Comparison of ENCODE assay signal across 8 cellular contexts in genomic region chr1:20732071-20732587, GRCh38. TPM values are rescaled to one million over a fixed set of nuclear protein-coding genes. Genes with fewer than 3 reads are reported as not detected.
A peak's percentile ranks its signal among the peaks of the same experiment; 100 is the strongest.
DNase-seq lines count a peak whose midpoint lies in the region; ATAC-seq, FAIRE-seq and TF ChIP-seq lines count a peak whose summit lies in the region.

No MANE protein-coding gene starts in this region.

- CTCF ChIA-PET in GM12878 (lab: Yijun Ruan, JAX): interaction anchor here (0.7 to 2.7 kb wide), 2 partner anchors 8 to 34 kb away, joined by 3 to 14 read pairs; no protein-coding TSS in a partner anchor

- H3K4me1 ChIP-seq in GM12878 (ENCODE audit: control insufficient read depth, insufficient read depth, low read length) (peaks cover 10% of the 10 kb centered on the region), iPS-18a (ENCODE audit: control insufficient read depth, low read depth, low read length) (peaks cover 19% of the 10 kb centered on the region), gastrocnemius medialis (peaks cover 8 to 15% of the 10 kb centered on the region in 2 donors)

- H2AFZ ChIP-seq in GM12878 (ENCODE audit: control insufficient read depth, low read depth, low read length): peak overlapping the region; percentile 9

- in situ Hi-C loops in GM12878 (cut with MboI): no loop called here
- in situ Hi-C loops in gastrocnemius medialis (cut with MboI; ENCODE audit: low sequenced_read_pairs in 4 of 4): no loop called here

- TF ChIP-seq POLR2A in GM12878 (IDR thresholded peaks at IDR 0.05; ENCODE audit: low read depth, low read length): no peak
- TF ChIP-seq POLR2A in gastrocnemius medialis (IDR thresholded peaks at IDR 0.05): no peak

- ATAC-seq in GM19463 (IDR thresholded peaks at IDR 0.05; ENCODE audit: unreplicated experiment) (peak; percentile 70), GM12878 (peak; percentile 83), gastrocnemius medialis (peak; percentile 33 to 47), HG03139 (IDR thresholded peaks at IDR 0.05; ENCODE audit: unreplicated experiment) (no peak)

- intact Hi-C loops in GM12878 (cut with micrococcal nuclease; ENCODE audit: unreplicated experiment): no loop called here
- intact Hi-C loops in gastrocnemius medialis (cut with DNase I; ENCODE audit: low total_unique reads): loop anchor here (1.0 to 5.0 kb wide), 3 partner anchors 35 to 210 kb away; partner anchors contain the start of gene HP1BP3

- SMC1A ChIA-PET in GM12878 (lab: Charles Lee; ENCODE audit: uncharacterized antibody, unreplicated experiment): no interaction called here

- no peak for TF ChIP-seq EP300 in GM12878 (IDR thresholded peaks at IDR 0.05; ENCODE audit: borderline replicate concordance in 1 of 2, control insufficient read depth in 1 of 2, low read depth in 2 of 2, low read length in 2 of 2)

- no peaks in the 10 kb centered on the region for H3K79me2 ChIP-seq in GM12878 (ENCODE audit: control insufficient read depth, insufficient read depth, low read length)

- peak overlapping the region; percentile 98 for H3K4me2 ChIP-seq in GM12878 (ENCODE audit: control insufficient read depth, insufficient read depth)

- H3K9ac ChIP-seq in GM12878 (ENCODE audit: control insufficient read depth, insufficient read depth, low read length) (peak overlapping the region; percentile 1; the same call in 1 of the 2 replicates), iPS-18a (ENCODE audit: low read length) (no peak overlapping the region)

- WGBS in GM12878 (ENCODE audit: insufficient coverage, insufficient replicate concordance, low lambda C conversion rate, missing lambda C conversion rate): 2% methylated on average over 27 of the region's 55 CpGs

- H3K9me3 ChIP-seq in GM12878 (replicated peaks; ENCODE audit: control insufficient read depth, insufficient read depth, low read length) (no peaks in the 10 kb centered on the region), iPS-18a (ENCODE audit: control insufficient read depth, low read depth, low read length) (no peaks in the 10 kb centered on the region), gastrocnemius medialis (no peaks in the 10 kb centered on the region)

- RAD21 ChIA-PET in GM12878 (lab: Charles Lee; ENCODE audit: unreplicated experiment): interaction anchor here (0.6 to 2.3 kb wide), 3 partner anchors 11 to 463 kb away, joined by 3 to 6 read pairs (median 3); no protein-coding TSS in a partner anchor

- H3K27me3 ChIP-seq in GM12878 (replicated peaks in 1 of 2; ENCODE audit: control insufficient read depth in 2 of 2, insufficient read depth in 2 of 2, low read length in 1 of 2) (peaks cover 8 to 9% of the 10 kb centered on the region in 2 experiments; a peak in 3 of 4 replicates), iPS-18a (ENCODE audit: control insufficient read depth, insufficient read depth, low read length) (peaks cover 51% of the 10 kb centered on the region), gastrocnemius medialis (peaks cover 0 to 13% (median 7%) of the 10 kb centered on the region in 3 donors)

- H3K27ac ChIP-seq in GM12878 (ENCODE audit: control insufficient read depth, insufficient read depth) (no peak overlapping the region), iPS-18a (ENCODE audit: low read length) (no peak overlapping the region), gastrocnemius medialis (peak overlapping the region in 1 of 4 donors; percentile 59)

- H3K4me3 ChIP-seq in LNCaP clone FGC (ENCODE audit: low read depth, low read length) (peak overlapping the region; percentile 39), GM12878 (peak overlapping the region; percentile 49), iPS-18a (ENCODE audit: low read length) (peak overlapping the region; percentile 77), gastrocnemius medialis (peak overlapping the region; percentile 55 to 62 (median 58))

- POLR2A ChIA-PET in GM12878 (lab: Charles Lee): interaction anchor here (0.5 to 2.8 kb wide), 2 partner anchors 55 to 217 kb away, joined by 3 to 7 read pairs; partner anchors contain the start of gene HP1BP3

- TF ChIP-seq CTCF in LNCaP clone FGC (IDR thresholded peaks at IDR 0.05; ENCODE audit: control insufficient read depth, extremely low read depth, insufficient read depth): no peak
- TF ChIP-seq CTCF in GM12878 (IDR thresholded peaks at IDR 0.05 in 2 of 3, conservative IDR thresholded peaks at IDR 0.05 in 1 of 3; ENCODE audit: control insufficient read depth in 2 of 3, extremely low read depth in 1 of 3, insufficient read depth in 1 of 3, low read depth in 3 of 3, low read length in 3 of 3): no peak
- no peak for TF ChIP-seq CTCF in gastrocnemius medialis (IDR thresholded peaks at IDR 0.05 in 4 of 5, conservative IDR thresholded peaks at IDR 0.05 in 1 of 5)

- BruUV-seq in GM12878 (replicated peaks; lab: Mats Ljungman, UMichigan): no TSS peak

- no peak for TF ChIP-seq RAD21 in GM12878 (IDR thresholded peaks at IDR 0.05; ENCODE audit: insufficient read depth, low read depth, low read length)

- 0 out of 2 replicates have a peak, but pooled peaks cover 2% of the 10 kb centered on the region for H4K20me1 ChIP-seq in GM12878 (ENCODE audit: control insufficient read depth, insufficient read depth)

- DNase-seq in AG20443 (ENCODE audit: low spot score) (peak; percentile 91), LNCaP clone FGC (ENCODE audit: low read depth) (no peak), T-helper 2 cell (peak in 4 of 5 experiments; percentile 27 to 54 (median 37)), GM12878 (ENCODE audit: low read depth, low spot score) (no peak), gastrocnemius medialis (no peak)

- no peaks in the 10 kb centered on the region for H3K36me3 ChIP-seq in GM12878 (ENCODE audit: control insufficient read depth in 2 of 2, insufficient read depth in 2 of 2, low read length in 1 of 2)
- H3K36me3 ChIP-seq in iPS-18a (ENCODE audit: control insufficient read depth, low read depth, low read length): no peaks in the 10 kb centered on the region
- peaks cover 0 to 3% of the 10 kb centered on the region in 2 donors for H3K36me3 ChIP-seq in gastrocnemius medialis

- FAIRE-seq in GM12878 (lab: Jason Lieb, UNC): no peak

TF ChIP-seq in GM12878, 131 proteins besides CTCF, POLR2A, EP300 and RAD21 (continues in another document):
- TF ChIP-seq CHD2 (IDR thresholded peaks at IDR 0.05; ENCODE audit: borderline replicate concordance, low read depth, low read length): peak; percentile 34; the same call in 1 of the 2 replicates

RNA-seq across cellular contexts. Expression of gene SH2D5, which starts 0.4 kb away (rescaled TPM):
- total RNA-seq in GM12878 (2013; cell fraction: nucleolus; rRNA removed): 3.1 and 3.7 TPM in 2 replicates
- total RNA-seq in GM12878 (2014; rRNA removed): 0.33 and 0.62 TPM in 2 replicates
- total RNA-seq in GM12878 (2014; rRNA removed; fragmentation: Illumina TruSeq; extraction: Trizol): 0.09 and 0.18 TPM in 2 replicates
- total RNA-seq in GM12878 (2021): 0.56 and 0.59 TPM in 2 replicates
- 0.22 TPM for polyA plus RNA-seq in GM12878 (2011; ENCODE audit: low read depth)
- 0.22 and 0.29 TPM in 2 replicates for polyA plus RNA-seq in GM12878 (2011; rRNA removed)
- polyA plus RNA-seq in GM12878 (2011; cell fraction: cytosol; rRNA removed): 0.22 and 0.33 TPM in 2 replicates
- 1.4 and 1.5 TPM in 2 replicates for polyA plus RNA-seq in GM12878 (2011; cell fraction: nucleus; rRNA removed)
- polyA plus RNA-seq in GM12878 (2012): 0.51 and 1.1 TPM in 2 replicates
- polyA plus RNA-seq in GM12878 (2014; fragmentation: Illumina TruSeq; extraction: Trizol): 0.09 and 0.16 TPM in 2 replicates
- polyA plus RNA-seq in GM12878 (2014; fragmentation: Nextera tagmentation; extraction: Ambion mirVana): under 1 TPM in 1 of 2 experiments, not detected in 1; 0.03 TPM
- polyA plus RNA-seq in GM12878 (2014; rRNA removed): 0.20 and 0.39 TPM in 2 replicates
- not detected for polyA plus RNA-seq in GM12878 (2016; fragmentation: Nextera tagmentation; extraction: Ambion mirVana)
- not detected in 2 replicates for polyA minus RNA-seq in GM12878 (2011; rRNA and poly(A)+ RNA removed)
- not detected in 2 replicates for polyA minus RNA-seq in GM12878 (2011; cell fraction: cytosol; rRNA and poly(A)+ RNA removed)
- polyA minus RNA-seq in GM12878 (2011; cell fraction: nucleus; rRNA and poly(A)+ RNA removed): 0.10 and 0.12 TPM in 2 replicates
- total RNA-seq in gastrocnemius medialis: under 1 TPM in 1 of 4 donors, not detected in 3; 0.53 TPM

RNA-seq across cellular contexts. Expression of gene KIF17, which starts 14.3 kb away (rescaled TPM):
- total RNA-seq in GM12878 (2013; cell fraction: nucleolus; rRNA removed): 0.12 and 0.23 TPM in 2 replicates
- total RNA-seq in GM12878 (2014; rRNA removed) (not detected in 2 replicates), GM12878 (2014; rRNA removed; fragmentation: Illumina TruSeq; extraction: Trizol) (not detected in 2 replicates), GM12878 (2021) (0.10 and 0.45 TPM in 2 replicates), gastrocnemius medialis (1 to 10 TPM; 2.6 to 3.8 (median 3.0) TPM)
- polyA plus RNA-seq in GM12878 (2011; ENCODE audit: low read depth): not detected
- polyA plus RNA-seq in GM12878 (2011; rRNA removed) (not detected in 2 replicates), GM12878 (2014; fragmentation: Illumina TruSeq; extraction: Trizol) (0.03 TPM in 1 of 2 replicates, not detected in the other), GM12878 (2014; fragmentation: Nextera tagmentation; extraction: Ambion mirVana) (not detected), GM12878 (2014; rRNA removed) (0.01 and 0.09 TPM in 2 replicates), GM12878 (2016; fragmentation: Nextera tagmentation; extraction: Ambion mirVana) (not detected)
- 0.07 TPM in 1 of 2 replicates, not detected in the other for polyA plus RNA-seq in GM12878 (2011; cell fraction: cytosol; rRNA removed)
- polyA plus RNA-seq in GM12878 (2011; cell fraction: nucleus; rRNA removed): 0.06 TPM in 1 of 2 replicates, not detected in the other
- polyA plus RNA-seq in GM12878 (2012): 0.10 TPM in 1 of 2 replicates, not detected in the other
- 0.22 TPM in 1 of 2 replicates, not detected in the other for polyA minus RNA-seq in GM12878 (2011; rRNA and poly(A)+ RNA removed)
- polyA minus RNA-seq in GM12878 (2011; cell fraction: cytosol; rRNA and poly(A)+ RNA removed): not detected in 2 replicates
- polyA minus RNA-seq in GM12878 (2011; cell fraction: nucleus; rRNA and poly(A)+ RNA removed): not detected in 2 replicates

RNA-seq across cellular contexts. Expression of gene HP1BP3, which starts 55.0 kb away (rescaled TPM):
- total RNA-seq in GM12878 (2013; cell fraction: nucleolus; rRNA removed): 311 and 327 TPM in 2 replicates
- total RNA-seq in GM12878 (2014; rRNA removed) (133 TPM in 2 replicates), GM12878 (2014; rRNA removed; fragmentation: Illumina TruSeq; extraction: Trizol) (134 and 146 TPM in 2 replicates), GM12878 (2021) (138 and 149 TPM in 2 replicates), gastrocnemius medialis (100 to 1,000 TPM in 2 of 4 donors, 10 to 100 TPM in 2; 73.9 to 121 (median 108) TPM)
- polyA plus RNA-seq in GM12878 (2011; ENCODE audit: low read depth): 55.4 TPM
- polyA plus RNA-seq in GM12878 (2011; rRNA removed) (186 and 230 TPM in 2 replicates), GM12878 (2014; fragmentation: Illumina TruSeq; extraction: Trizol) (174 and 182 TPM in 2 replicates), GM12878 (2014; fragmentation: Nextera tagmentation; extraction: Ambion mirVana) (10 to 100 TPM; 32.6 to 88.9 TPM), GM12878 (2014; rRNA removed) (168 and 188 TPM in 2 replicates), GM12878 (2016; fragmentation: Nextera tagmentation; extraction: Ambion mirVana) (100 to 1,000 TPM; 109 to 117 TPM)
- polyA plus RNA-seq in GM12878 (2011; cell fraction: cytosol; rRNA removed): 105 and 129 TPM in 2 replicates
- polyA plus RNA-seq in GM12878 (2011; cell fraction: nucleus; rRNA removed): 209 and 248 TPM in 2 replicates
- 79.9 and 93.8 TPM in 2 replicates for polyA plus RNA-seq in GM12878 (2012)
- polyA minus RNA-seq in GM12878 (2011; rRNA and poly(A)+ RNA removed): 64.8 and 95.8 TPM in 2 replicates
- 47.7 and 55.1 TPM in 2 replicates for polyA minus RNA-seq in GM12878 (2011; cell fraction: cytosol; rRNA and poly(A)+ RNA removed)
- polyA minus RNA-seq in GM12878 (2011; cell fraction: nucleus; rRNA and poly(A)+ RNA removed): 88.4 and 136 TPM in 2 replicates

Comparison
In these comparisons a context has a peak if more than half of its experiments do, and no peak if none do; other contexts are left out.
1. DNase-seq: peak in AG20443 (single experiment) and T-helper 2 cell (4 of 5); none in LNCaP clone FGC (single experiment), GM12878 (single experiment) and gastrocnemius medialis (0 of 2).
2. Peak in every context shown above with its lines, with median percentiles within 50 percentile points of each other: H3K4me3 ChIP-seq.